In genomic region chr19:55442372-55443044, GRCh38 we compare ENCODE assay signal across 13 cellular contexts. TPM values are rescaled to one million over a fixed set of nuclear protein-coding genes. Genes with fewer than 3 reads are reported as not detected.
A peak's percentile ranks its signal among the peaks of the same experiment; 100 is the strongest.
DNase-seq lines count a peak whose midpoint lies in the region; ATAC-seq and TF ChIP-seq lines count a peak whose summit lies in the region.
"Had no signal": no experiment of that assay in that cellular context is flagged by ENCODE, and none has a peak within 500 bp of the region (broad histone marks: within the 10 kb centered on the region; RNA-seq: fewer than 3 reads in every experiment).

No MANE protein-coding gene starts in this region.

- DNase-seq in NCI-H2196 (lab: John Stamatoyannopoulos, UW; ENCODE audit: unreplicated experiment), result peak; percentile 51
- no peak for DNase-seq in NCI-H2196 treated with DMSO at 0.1 percent for 48 hours (lab: John Stamatoyannopoulos, UW; ENCODE audit: unreplicated experiment)
- no peak for DNase-seq in activated B cell treated with CpG ODN at 0.5 μM for 24 hours
- DNase-seq in naive thymus-derived CD4-positive, alpha-beta T cell, result peak in 1 of 9 donors; percentile 18
- no peak for DNase-seq in foreskin fibroblast
- DNase-seq in NOMO-1 (lab: John Stamatoyannopoulos, UW; ENCODE audit: unreplicated experiment in 2 of 2), result no peak
- DNase-seq: effector CD4-positive, alpha-beta T cell; heart right ventricle; IMR-90; NCI-H524 treated with DMSO at 0.1 percent for 48 hours; testis had no signal

- peaks cover 55% of the 10 kb centered on the region for H3K27me3 Mint-ChIP-seq in IgD-negative memory B cell
- H3K27me3 Mint-ChIP-seq in activated B cell treated with CpG ODN at 0.5 μM for 24 hours, result peaks cover 59% of the 10 kb centered on the region
- peaks cover 51 to 68% (median 61%) of the 10 kb centered on the region in 5 donors for H3K27me3 Mint-ChIP-seq in naive thymus-derived CD4-positive, alpha-beta T cell

- no peak for TF ChIP-seq CTCF in activated B cell treated with CpG ODN at 0.5 μM for 24 hours (IDR thresholded peaks at IDR 0.05)
- TF ChIP-seq CTCF in foreskin fibroblast (IDR thresholded peaks at IDR 0.05; ENCODE audit: low read depth, low read length), result no peak

- no peaks in the 10 kb centered on the region for H3K36me3 ChIP-seq in naive thymus-derived CD4-positive, alpha-beta T cell (ENCODE audit: control insufficient read depth in 2 of 3, insufficient read depth in 3 of 3, low read length in 3 of 3)
- H3K36me3 ChIP-seq: heart right ventricle had no signal

- peak overlapping the region in 2 of 3 donors; percentile 39 to 87 for H3K27ac Mint-ChIP-seq in IgD-negative memory B cell
- no peak overlapping the region for H3K27ac Mint-ChIP-seq in activated B cell treated with CpG ODN at 0.5 μM for 24 hours
- H3K27ac Mint-ChIP-seq in naive thymus-derived CD4-positive, alpha-beta T cell, result no peak overlapping the region

- POLR2A ChIA-PET in activated B cell treated with CpG ODN at 0.5 μM for 24 hours (lab: Charles Lee), result interaction anchor here (0.6 to 1.7 kb wide), 2 partner anchors 35 to 169 kb away, joined by 4 read pairs; partner anchors contain the start of gene UBE2S
- POLR2A ChIA-PET in naive thymus-derived CD4-positive, alpha-beta T cell (lab: Charles Lee), result interaction anchor here (0.7 to 1.2 kb wide), 2 partner anchors 59 to 221 kb away, joined by 3 read pairs; partner anchors contain the start of gene TMEM238

- no peaks in the 10 kb centered on the region for H3K36me3 Mint-ChIP-seq in IgD-negative memory B cell
- no peaks in the 10 kb centered on the region for H3K36me3 Mint-ChIP-seq in activated B cell treated with CpG ODN at 0.5 μM for 24 hours (ENCODE audit: low read depth)
- peaks cover 0 to 19% (median 0%) of the 10 kb centered on the region in 5 donors for H3K36me3 Mint-ChIP-seq in naive thymus-derived CD4-positive, alpha-beta T cell

- H3K4me3 Mint-ChIP-seq in IgD-negative memory B cell (peak overlapping the region in 2 of 4 donors; percentile 66 to 76), activated B cell treated with CpG ODN at 0.5 μM for 24 hours (no peak overlapping the region)
- H3K4me3 Mint-ChIP-seq in naive thymus-derived CD4-positive, alpha-beta T cell, result peak overlapping the region in 8 of 10 donors; percentile 10 to 83 (median 57)

- H3K9me3 ChIP-seq in naive thymus-derived CD4-positive, alpha-beta T cell (ENCODE audit: control insufficient read depth in 2 of 3, low read length in 3 of 3), result no peaks in the 10 kb centered on the region
- H3K9me3 ChIP-seq: heart right ventricle, testis had no signal

- H3K9me3 Mint-ChIP-seq in IgD-negative memory B cell (peaks cover 0 to 11% (median 0%) of the 10 kb centered on the region in 3 donors), activated B cell treated with CpG ODN at 0.5 μM for 24 hours (no peaks in the 10 kb centered on the region)
- H3K9me3 Mint-ChIP-seq in naive thymus-derived CD4-positive, alpha-beta T cell, result peaks cover 0 to 6% (median 1%) of the 10 kb centered on the region in 11 donors

- H3K4me1 Mint-ChIP-seq in IgD-negative memory B cell (peaks cover 6 to 14% (median 10%) of the 10 kb centered on the region in 3 donors), activated B cell treated with CpG ODN at 0.5 μM for 24 hours (peaks cover 17% of the 10 kb centered on the region)
- H3K4me1 Mint-ChIP-seq in naive thymus-derived CD4-positive, alpha-beta T cell, result peaks cover 11 to 35% (median 26%) of the 10 kb centered on the region in 7 donors

- H3K27ac ChIP-seq in naive thymus-derived CD4-positive, alpha-beta T cell (ENCODE audit: low read depth, low read length), result no peak overlapping the region
- H3K27ac ChIP-seq: heart right ventricle, testis had no signal

- H3K4me3 ChIP-seq in naive thymus-derived CD4-positive, alpha-beta T cell (ENCODE audit: low read length), result no peak overlapping the region
- H3K4me3 ChIP-seq in foreskin fibroblast (ENCODE audit: low read depth in 1 of 2, low read length in 2 of 2), result no peak overlapping the region
- H3K4me3 ChIP-seq: heart right ventricle, testis had no signal

- peaks cover 7 to 23% of the 10 kb centered on the region in 2 donors for H3K4me1 ChIP-seq in naive thymus-derived CD4-positive, alpha-beta T cell (ENCODE audit: control insufficient read depth in 2 of 2, insufficient read depth in 2 of 2, low read length in 2 of 2)
- H3K4me1 ChIP-seq: testis had no signal

- intact Hi-C loops in activated B cell treated with CpG ODN at 0.5 μM for 24 hours (cut with micrococcal nuclease), result no loop called here
- intact Hi-C loops in naive thymus-derived CD4-positive, alpha-beta T cell (cut with micrococcal nuclease), result loop anchor here in 1 of 2 donors (10.0 kb wide), 1 partner anchor 278 kb away; the partner anchor contains the start of gene DNAAF3

- CTCF ChIA-PET in activated B cell treated with CpG ODN at 0.5 μM for 24 hours (lab: Charles Lee), result no interaction called here
- CTCF ChIA-PET in naive thymus-derived CD4-positive, alpha-beta T cell (lab: Charles Lee), result no interaction called here

- H3K27me3 ChIP-seq in naive thymus-derived CD4-positive, alpha-beta T cell (ENCODE audit: control insufficient read depth in 2 of 2, insufficient read depth in 2 of 2, low read length in 2 of 2), result peaks cover 15 to 33% of the 10 kb centered on the region in 2 donors
- H3K27me3 ChIP-seq: testis had no signal

- ATAC-seq in activated B cell treated with CpG ODN at 0.5 μM for 24 hours (ENCODE audit: low read depth) (peak; percentile 55), GM19455 (IDR thresholded peaks at IDR 0.05; ENCODE audit: unreplicated experiment) (no peak)
- ATAC-seq in naive thymus-derived CD4-positive, alpha-beta T cell, result peak; percentile 67
- ATAC-seq: heart right ventricle had no signal

RNA-seq across cellular contexts. Expression of gene SHISA7, which starts 0.6 kb away (rescaled TPM):
- not detected for polyA plus RNA-seq in IgD-negative memory B cell
- not detected in 2 replicates for total RNA-seq in activated B cell treated with CpG ODN at 0.5 μM for 24 hours
- not detected for total RNA-seq in naive thymus-derived CD4-positive, alpha-beta T cell
- not detected for polyA plus RNA-seq in naive thymus-derived CD4-positive, alpha-beta T cell
- total RNA-seq: heart right ventricle, IMR-90 had no signal
- polyA plus RNA-seq: IMR-90 had no signal

RNA-seq across cellular contexts. Expression of gene ISOC2, which starts 18.9 kb away (rescaled TPM):
- polyA plus RNA-seq in IgD-negative memory B cell, result 40.0 TPM
- 28.7 and 29.0 TPM in 2 replicates for total RNA-seq in activated B cell treated with CpG ODN at 0.5 μM for 24 hours
- total RNA-seq in naive thymus-derived CD4-positive, alpha-beta T cell, result 10 to 100 TPM in 3 of 5 experiments, 1 to 10 TPM in 2; 5.1 to 20.1 (median 11.3) TPM
- polyA plus RNA-seq in naive thymus-derived CD4-positive, alpha-beta T cell, result 10 to 100 TPM; 25.9 to 31.2 TPM

RNA-seq across cellular contexts. Expression of gene C19orf85, which starts 22.0 kb away (rescaled TPM):
- not detected for polyA plus RNA-seq in IgD-negative memory B cell
- total RNA-seq in activated B cell treated with CpG ODN at 0.5 μM for 24 hours, result not detected in 2 replicates
- not detected for total RNA-seq in naive thymus-derived CD4-positive, alpha-beta T cell
- not detected for polyA plus RNA-seq in naive thymus-derived CD4-positive, alpha-beta T cell
- total RNA-seq: heart right ventricle, IMR-90, testis had no signal
- polyA plus RNA-seq: heart right ventricle, IMR-90 had no signal

RNA-seq across cellular contexts. Expression of gene ZNF628, which starts 33.9 kb away (rescaled TPM):
- 0.34 TPM for polyA plus RNA-seq in IgD-negative memory B cell
- total RNA-seq in activated B cell treated with CpG ODN at 0.5 μM for 24 hours, result 10.4 and 12.7 TPM in 2 replicates
- total RNA-seq in naive thymus-derived CD4-positive, alpha-beta T cell, result 10 to 100 TPM in 2 of 5 experiments, 1 to 10 TPM in 3; 6.6 to 27.2 (median 9.0) TPM
- polyA plus RNA-seq in naive thymus-derived CD4-positive, alpha-beta T cell, result 1 to 10 TPM in 1 of 2 donors, under 1 TPM in 1; 0.07 to 1.6 TPM

RNA-seq across cellular contexts. Expression of gene UBE2S, which starts 34.9 kb away (rescaled TPM):
- polyA plus RNA-seq in IgD-negative memory B cell, result 37.6 TPM
- 29.6 and 34.6 TPM in 2 replicates for total RNA-seq in activated B cell treated with CpG ODN at 0.5 μM for 24 hours
- total RNA-seq in naive thymus-derived CD4-positive, alpha-beta T cell, result 100 to 1,000 TPM in 1 of 5 experiments, 10 to 100 TPM in 4; 15.3 to 141 (median 44.1) TPM
- polyA plus RNA-seq in naive thymus-derived CD4-positive, alpha-beta T cell, result 10 to 100 TPM; 15.8 to 20.4 TPM

Comparison
In these comparisons a context has a peak if more than half of its experiments do, and no peak if none do; other contexts are left out.
1. H3K27ac Mint-ChIP-seq: peak in IgD-negative memory B cell (2 of 3); none in activated B cell treated with CpG ODN at 0.5 μM for 24 hours (single experiment) and naive thymus-derived CD4-positive, alpha-beta T cell (0 of 9).